Comparison of ENCODE assay signal across 9 cellular contexts in the genomic region with DNA sequence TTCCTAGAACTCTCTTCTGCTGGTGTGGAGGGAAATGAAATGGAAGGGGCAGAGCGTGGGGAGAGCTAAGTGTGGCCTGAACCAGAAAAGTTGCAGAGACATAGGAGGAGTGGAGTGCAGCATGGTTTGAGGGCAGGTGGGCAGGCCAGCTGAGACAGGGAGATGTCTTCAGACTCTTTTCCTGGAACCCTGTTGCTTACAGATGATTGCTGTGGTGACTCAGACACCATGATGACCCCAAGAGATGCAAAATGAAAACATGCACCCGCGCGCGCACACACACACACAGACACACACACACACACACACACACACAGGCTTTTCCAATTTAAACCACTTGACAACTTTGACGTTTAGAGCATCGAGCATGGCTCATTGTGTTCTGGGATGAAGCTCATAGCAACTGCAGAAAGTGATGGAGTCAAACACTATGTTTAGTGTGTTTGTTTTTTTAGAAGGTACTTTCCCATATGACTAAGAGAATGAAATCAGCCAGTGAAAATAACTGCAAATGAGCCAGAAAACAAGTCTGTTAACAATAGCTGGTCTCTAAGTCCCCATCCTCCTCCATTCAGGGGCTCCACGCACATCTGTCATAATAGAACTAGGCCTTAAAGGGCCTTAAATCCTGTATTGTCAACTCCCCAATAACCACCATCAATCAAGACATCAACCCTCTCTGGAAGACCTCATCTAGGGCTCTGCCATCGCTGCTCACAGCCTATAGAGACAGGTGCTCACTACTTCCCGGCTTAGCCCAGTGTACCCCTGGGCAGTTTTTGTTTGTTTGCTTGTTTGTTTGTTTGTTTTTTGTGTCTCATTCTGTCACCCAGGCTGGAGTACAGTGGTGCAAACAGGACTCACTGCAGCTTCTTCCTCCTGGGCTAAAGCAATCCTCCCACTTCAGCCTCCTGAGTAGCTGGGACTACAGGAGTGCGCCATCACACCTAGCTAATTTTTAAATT. TPM values are rescaled to one million over a fixed set of nuclear protein-coding genes. Genes with fewer than 3 reads are reported as not detected.
DNase-seq lines count a peak whose midpoint lies in the region; ATAC-seq and TF ChIP-seq lines count a peak whose summit lies in the region.
"Had no signal": no experiment of that assay in that cellular context is flagged by ENCODE, and none has a peak within 500 bp of the region (broad histone marks: within the 10 kb centered on the region; RNA-seq: fewer than 3 reads in every experiment).

No MANE protein-coding gene starts in this region.

- H3K27me3 Mint-ChIP-seq in progenitor cell of endocrine pancreas = no peaks in the 10 kb centered on the region

- H3K9me3 Mint-ChIP-seq in progenitor cell of endocrine pancreas (ENCODE audit: low read depth) = no peaks in the 10 kb centered on the region

- in situ Hi-C loops in astrocyte of the cerebellum (cut with HindIII; ENCODE audit: low sequenced_read_pairs) = no loop called here

- H3K27ac Mint-ChIP-seq in progenitor cell of endocrine pancreas = no peak overlapping the region

- no peak overlapping the region for H3K4me3 ChIP-seq in astrocyte of the cerebellum (ENCODE audit: low read depth, low read length)

- no peak overlapping the region for H3K27ac ChIP-seq in caudate nucleus (ENCODE audit: low read depth, low read length)

- peak; percentile 81 for ATAC-seq in HG02884 (IDR thresholded peaks at IDR 0.05; ENCODE audit: unreplicated experiment)

- peak; percentile 49 for DNase-seq in activated CD8-positive, alpha-beta memory T cell treated with anti-CD3 and anti-CD28 coated beads, Interleukin-2, amount 50 U/mL, for 48 hours
- DNase-seq in activated CD8-positive, alpha-beta memory T cell treated with anti-CD3 and anti-CD28 coated beads for 24 hours = no peak
- DNase-seq in astrocyte of the cerebellum (ENCODE audit: low read depth) = peak; percentile 24
- peak; percentile 90 for DNase-seq in pulmonary artery endothelial cell (ENCODE audit: low read depth, low spot score)
- DNase-seq in caudate nucleus (lab: John Stamatoyannopoulos, UW) = no peak
- no peak for DNase-seq in progenitor cell of endocrine pancreas (ENCODE audit: low spot score, unreplicated experiment)
- DNase-seq in amniotic stem cell (lab: John Stamatoyannopoulos, UW) = no peak
- DNase-seq: DND-41 had no signal

- H3K36me3 Mint-ChIP-seq in progenitor cell of endocrine pancreas (ENCODE audit: insufficient read depth) = peaks cover 4% of the 10 kb centered on the region

- no peak for TF ChIP-seq CTCF in astrocyte of the cerebellum (IDR thresholded peaks at IDR 0.05; ENCODE audit: low read depth, low read length, missing control alignments)
- no peak for TF ChIP-seq CTCF in progenitor cell of endocrine pancreas (IDR thresholded peaks at IDR 0.05; ENCODE audit: unreplicated experiment)

- H3K4me3 Mint-ChIP-seq in progenitor cell of endocrine pancreas (ENCODE audit: low read depth) = no peak overlapping the region

- no peaks in the 10 kb centered on the region for H3K4me1 Mint-ChIP-seq in progenitor cell of endocrine pancreas (ENCODE audit: low read depth)

RNA-seq across cellular contexts. Expression of gene TMOD1, which starts 9.6 kb away (rescaled TPM):
- total RNA-seq in pulmonary artery endothelial cell = 0.26 and 1.5 TPM in 2 replicates
- 10.1 and 10.6 TPM in 2 replicates for total RNA-seq in progenitor cell of endocrine pancreas

Comparison
In these comparisons a context has a peak if more than half of its experiments do, and no peak if none do; other contexts are left out.
1. DNase-seq: peak in activated CD8-positive, alpha-beta memory T cell treated with anti-CD3 and anti-CD28 coated beads, Interleukin-2, amount 50 U/mL, for 48 hours (single experiment), astrocyte of the cerebellum (single experiment) and pulmonary artery endothelial cell (single experiment); none in activated CD8-positive, alpha-beta memory T cell treated with anti-CD3 and anti-CD28 coated beads for 24 hours (single experiment), caudate nucleus (0 of 61), progenitor cell of endocrine pancreas (single experiment) and amniotic stem cell (single experiment).